25 cellular contexts compared by ENCODE assay signal in genomic region chr1:234518876-234519275, GRCh38. TPM values are rescaled to one million over a fixed set of nuclear protein-coding genes. Genes with fewer than 3 reads are reported as not detected.
A peak's percentile ranks its signal among the peaks of the same experiment; 100 is the strongest.
DNase-seq lines count a peak whose midpoint lies in the region; ATAC-seq and TF ChIP-seq lines count a peak whose summit lies in the region.
"Had no signal": no experiment of that assay in that cellular context is flagged by ENCODE, and none has a peak within 500 bp of the region (broad histone marks: within the 10 kb centered on the region; RNA-seq: fewer than 3 reads in every experiment).

No MANE protein-coding gene starts in this region.

- H3K4me3 Mint-ChIP-seq in CD14-positive monocyte, result no peak overlapping the region
- H3K4me3 Mint-ChIP-seq: activated naive CD8-positive, alpha-beta T cell; stimulated activated naive CD8-positive, alpha-beta T cell treated with anti-CD3 and anti-CD28 coated beads, Interleukin-15, amount 100 ng/mL, for 72 hours had no signal

- peak in 1 of 2 donors; percentile 24 for TF ChIP-seq POLR2A in gastrocnemius medialis (IDR thresholded peaks at IDR 0.05)

- peaks cover 0 to 3% (median 0%) of the 10 kb centered on the region in 7 donors for H3K9me3 Mint-ChIP-seq in CD14-positive monocyte
- H3K9me3 Mint-ChIP-seq: stimulated activated naive CD8-positive, alpha-beta T cell treated with anti-CD3 and anti-CD28 coated beads, Interleukin-15, amount 100 ng/mL, for 72 hours had no signal

- ATAC-seq in gastrocnemius medialis (peak; percentile 57 to 67), GM18909 (IDR thresholded peaks at IDR 0.05; ENCODE audit: poor library complexity, unreplicated experiment) (no peak), GM18858 (IDR thresholded peaks at IDR 0.05; ENCODE audit: unreplicated experiment) (no peak), GM18868 (IDR thresholded peaks at IDR 0.05; ENCODE audit: unreplicated experiment) (no peak)
- ATAC-seq: stimulated activated naive CD8-positive, alpha-beta T cell treated with anti-CD3 and anti-CD28 coated beads, Interleukin-15, amount 100 ng/mL, for 72 hours had no signal

- H3K4me1 ChIP-seq in A673 (ENCODE audit: insufficient read depth, low read length, poor library complexity, severe bottlenecking), result peaks cover 90% of the 10 kb centered on the region
- peaks cover 61 to 64% of the 10 kb centered on the region in 2 donors for H3K4me1 ChIP-seq in gastrocnemius medialis

- TF ChIP-seq CTCF in A673 (conservative IDR thresholded peaks at IDR 0.05; ENCODE audit: low read depth, low read length), result no peak
- no peak for TF ChIP-seq CTCF in CD14-positive monocyte (IDR thresholded peaks at IDR 0.05)
- no peak for TF ChIP-seq CTCF in dorsolateral prefrontal cortex (IDR thresholded peaks at IDR 0.05 in 54 of 56, conservative IDR thresholded peaks at IDR 0.05 in 2 of 56; ENCODE audit: low read depth in 1 of 56, partially characterized antibody in 56 of 56)
- no peak for TF ChIP-seq CTCF in gastrocnemius medialis (IDR thresholded peaks at IDR 0.05 in 4 of 5, conservative IDR thresholded peaks at IDR 0.05 in 1 of 5)

- H3K9me3 ChIP-seq in A673 (ENCODE audit: low read depth, low read length, poor library complexity, severe bottlenecking), result no peaks in the 10 kb centered on the region
- no peaks in the 10 kb centered on the region for H3K9me3 ChIP-seq in gastrocnemius medialis
- H3K9me3 ChIP-seq: ascending aorta, HAP-1 had no signal

- CTCF ChIA-PET in A673 (lab: Charles Lee), result no interaction called here

- peaks cover 69% of the 10 kb centered on the region for H3K4me1 Mint-ChIP-seq in CD14-positive monocyte

- no TSS peak for BruUV-seq in A673 (replicated peaks; lab: Mats Ljungman, UMichigan)

- no peaks in the 10 kb centered on the region for H3K36me3 Mint-ChIP-seq in CD14-positive monocyte
- H3K36me3 Mint-ChIP-seq: activated naive CD8-positive, alpha-beta T cell had no signal

- peak overlapping the region; percentile 74 for H3K27ac ChIP-seq in A673 (ENCODE audit: low read depth, low read length, poor library complexity, severe bottlenecking)
- peak overlapping the region in 47 of 59 donors; percentile 1 to 88 (median 53) for H3K27ac ChIP-seq in dorsolateral prefrontal cortex
- H3K27ac ChIP-seq in gastrocnemius medialis, result peak overlapping the region; percentile 89 to 93 (median 91)

- intact Hi-C loops in A673 (cut with micrococcal nuclease; ENCODE audit: unreplicated experiment) (no loop called here), CD14-positive monocyte (cut with micrococcal nuclease) (no loop called here), dorsolateral prefrontal cortex (cut with DNase I) (no loop called here), gastrocnemius medialis (cut with DNase I; ENCODE audit: low total_unique reads) (no loop called here)

- no peaks in the 10 kb centered on the region for H3K27me3 Mint-ChIP-seq in CD14-positive monocyte (ENCODE audit: low read depth in 3 of 3)
- H3K27me3 Mint-ChIP-seq: activated naive CD8-positive, alpha-beta T cell had no signal

- peak overlapping the region in 6 of 7 donors; percentile 75 to 94 (median 90) for H3K27ac Mint-ChIP-seq in CD14-positive monocyte
- H3K27ac Mint-ChIP-seq: activated naive CD8-positive, alpha-beta T cell had no signal

- POLR2A ChIA-PET in A673 (lab: Charles Lee; ENCODE audit: low non-redundant PET), result interaction anchor here (0.7 kb wide), 1 partner anchor 10 kb away, joined by 3 read pairs; no protein-coding TSS in a partner anchor

- H3K36me3 ChIP-seq in A673 (ENCODE audit: insufficient read depth, low read length, poor library complexity, severe bottlenecking) (no peaks in the 10 kb centered on the region), gastrocnemius medialis (no peaks in the 10 kb centered on the region)
- H3K36me3 ChIP-seq: ascending aorta, HAP-1 had no signal

- H3K27me3 ChIP-seq in A673 (replicated peaks; ENCODE audit: insufficient read depth, low read depth, low read length, poor library complexity) (no peaks in the 10 kb centered on the region), dorsolateral prefrontal cortex (no peaks in the 10 kb centered on the region), gastrocnemius medialis (no peaks in the 10 kb centered on the region)
- H3K27me3 ChIP-seq: ascending aorta had no signal

- in situ Hi-C loops in gastrocnemius medialis (cut with MboI; ENCODE audit: low sequenced_read_pairs in 4 of 4), result no loop called here

- DNase-seq in A673 (ENCODE audit: low spot score), result no peak
- DNase-seq in CD14-positive monocyte (ENCODE audit: low spot score), result no peak
- DNase-seq in dorsolateral prefrontal cortex, result peak in 1 of 10 donors; percentile 44
- peak in 1 of 2 donors; percentile 59 for DNase-seq in gastrocnemius medialis
- DNase-seq: activated CD4-positive, alpha-beta T cell treated with anti-CD3 and anti-CD28 coated beads for 1 hour; activated T-cell treated with anti-CD3 and anti-CD28 coated beads for 4 hours; Calu3; central memory CD4-positive, alpha-beta T cell; DMS79 treated with DMSO at 0.1 percent for 48 hours; KBM-7; NCI-H446; NCI-H774; small intestine; stimulated activated CD4-positive, alpha-beta T cell treated with anti-CD3 and anti-CD28 coated beads, Interleukin-1b, Interleukin-23, amount 100 ng/mL, for 48 hours; stimulated activated CD8-positive, alpha-beta memory T cell treated with anti-CD3 and anti-CD28 coated beads, Interleukin-4, amount 100 ng/mL, for 48 hours; stimulated activated naive CD8-positive, alpha-beta T cell treated with anti-CD3 and anti-CD28 coated beads, Interleukin-15, amount 100 ng/mL, for 72 hours; T-helper 1 cell; trophoblast cell had no signal

- no peak overlapping the region for H3K4me3 ChIP-seq in A673 (ENCODE audit: low read depth, low read length, poor library complexity, severe bottlenecking)
- no peak overlapping the region for H3K4me3 ChIP-seq in dorsolateral prefrontal cortex
- H3K4me3 ChIP-seq in gastrocnemius medialis, result no peak overlapping the region
- H3K4me3 ChIP-seq: ascending aorta, HAP-1, lung had no signal

RNA-seq across cellular contexts. Expression of gene TARBP1, which starts 39.9 kb away (rescaled TPM):
- 28.0 and 31.9 TPM in 2 replicates for total RNA-seq in A673 (2021)
- polyA plus RNA-seq in CD14-positive monocyte, result 1 to 10 TPM; 1.4 to 3.2 TPM
- total RNA-seq in dorsolateral prefrontal cortex, result 100 to 1,000 TPM in 34 of 120 experiments, 10 to 100 TPM in 86; 27.7 to 158 (median 75.1) TPM
- total RNA-seq in gastrocnemius medialis, result 10 to 100 TPM in 1 of 4 donors, 1 to 10 TPM in 3; 5.7 to 11.9 (median 8.2) TPM

Comparison
In these comparisons a context has a peak if more than half of its experiments do, and no peak if none do; other contexts are left out.
1. ATAC-seq: peak in gastrocnemius medialis (2 of 2); none in GM18909 (single experiment), GM18858 (single experiment) and GM18868 (single experiment).
2. Peak in every context shown above with its lines, with median percentiles within 50 percentile points of each other: H3K27ac ChIP-seq.